In the genomic region with DNA sequence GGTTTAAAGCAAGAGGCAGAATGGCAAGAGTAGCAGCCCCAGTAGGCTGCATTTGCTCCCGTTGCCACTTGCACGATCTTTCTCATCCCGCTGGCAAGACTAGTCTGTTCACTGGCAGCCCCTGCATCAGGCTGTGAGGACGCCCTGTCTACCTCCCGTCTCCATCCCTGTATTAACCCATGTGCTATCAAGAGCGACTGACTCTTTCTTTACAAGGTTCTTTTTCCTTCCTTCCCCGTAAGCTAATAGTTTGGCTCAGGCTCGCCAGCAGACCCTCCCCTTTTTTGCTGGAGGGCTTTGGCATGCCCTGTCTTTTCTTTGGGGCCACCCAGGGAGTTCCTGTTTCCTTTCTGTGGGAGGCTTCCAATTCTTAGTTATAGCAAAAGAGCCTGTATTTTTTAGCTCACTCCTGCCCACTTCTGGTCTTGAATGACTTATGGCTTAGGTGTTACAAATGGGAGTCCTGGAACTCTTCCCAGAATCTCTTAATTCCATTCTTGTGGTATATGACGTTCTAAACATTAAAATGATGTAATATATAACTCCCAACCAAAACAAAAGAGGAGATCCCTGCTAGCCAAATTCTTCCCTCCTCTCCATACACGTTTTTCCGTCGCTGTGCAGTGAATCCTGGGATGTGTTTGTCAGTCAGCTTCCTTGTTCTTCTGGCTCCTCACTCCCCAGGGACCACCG, we compare ENCODE assay signal across 8 cellular contexts.
DNase-seq lines count a peak whose midpoint lies in the region; ATAC-seq and TF ChIP-seq lines count a peak whose summit lies in the region.

No MANE protein-coding gene starts in this region.

- H3K27me3 Mint-ChIP-seq in activated CD8-positive, alpha-beta T cell treated with anti-CD3 and anti-CD28 coated beads, Interleukin-2, amount 10 ng/mL, durations not matched to agents 7 days and 5 days (ENCODE audit: low read depth): no peaks in the 10 kb centered on the region
- no peaks in the 10 kb centered on the region for H3K27me3 Mint-ChIP-seq in stimulated activated memory B cell treated with anti-CD40 and anti-IgM and Interleukin-4, amounts not matched to agents 10 μg/mL and 1 μg/mL and 100 μg/mL, for 72 hours

- POLR2A ChIA-PET in activated CD8-positive, alpha-beta T cell treated with anti-CD3 and anti-CD28 coated beads, Interleukin-2, amount 10 ng/mL, durations not matched to agents 7 days and 5 days (lab: Charles Lee): interaction anchor here (0.9 to 2.2 kb wide), 5 partner anchors 10 to 150 kb away, joined by 3 to 10 read pairs (median 3); partner anchors contain the start of gene PRKCH

- CTCF ChIA-PET in activated CD8-positive, alpha-beta T cell treated with anti-CD3 and anti-CD28 coated beads, Interleukin-2, amount 10 ng/mL, durations not matched to agents 7 days and 5 days (lab: Charles Lee): interaction anchor here (1.2 to 12.3 kb wide), 12 partner anchors 8 to 367 kb away, joined by 3 to 136 read pairs (median 5); no protein-coding TSS in a partner anchor

- H3K4me3 ChIP-seq in heart right ventricle: peak overlapping the region in 4 of 10 donors; percentile 3 to 34 (median 22)

- no peaks in the 10 kb centered on the region for H3K27me3 ChIP-seq in heart right ventricle

- peak overlapping the region; percentile 49 to 97 (median 87) for H3K27ac ChIP-seq in heart right ventricle

- H3K9me3 ChIP-seq in heart right ventricle: no peaks in the 10 kb centered on the region

- peaks cover 87% of the 10 kb centered on the region for H3K36me3 Mint-ChIP-seq in activated CD8-positive, alpha-beta T cell treated with anti-CD3 and anti-CD28 coated beads, Interleukin-2, amount 10 ng/mL, durations not matched to agents 7 days and 5 days (ENCODE audit: low read depth)
- no peaks in the 10 kb centered on the region for H3K36me3 Mint-ChIP-seq in stimulated activated memory B cell treated with anti-CD40 and anti-IgM and Interleukin-4, amounts not matched to agents 10 μg/mL and 1 μg/mL and 100 μg/mL, for 72 hours

- peak overlapping the region; percentile 79 for H3K4me3 Mint-ChIP-seq in activated CD8-positive, alpha-beta T cell treated with anti-CD3 and anti-CD28 coated beads, Interleukin-2, amount 10 ng/mL, durations not matched to agents 7 days and 5 days
- H3K4me3 Mint-ChIP-seq in stimulated activated memory B cell treated with anti-CD40 and anti-IgM and Interleukin-4, amounts not matched to agents 10 μg/mL and 1 μg/mL and 100 μg/mL, for 72 hours: no peak overlapping the region

- 10 to 13% methylated on average over 13 of the region's 13 CpGs for WGBS in heart right ventricle, 2 donors

- H3K27ac Mint-ChIP-seq in activated CD8-positive, alpha-beta T cell treated with anti-CD3 and anti-CD28 coated beads, Interleukin-2, amount 10 ng/mL, durations not matched to agents 7 days and 5 days: peak overlapping the region; percentile 96
- peak overlapping the region; percentile 76 for H3K27ac Mint-ChIP-seq in stimulated activated memory B cell treated with anti-CD40 and anti-IgM and Interleukin-4, amounts not matched to agents 10 μg/mL and 1 μg/mL and 100 μg/mL, for 72 hours

- ATAC-seq in activated CD8-positive, alpha-beta T cell treated with anti-CD3 and anti-CD28 coated beads, Interleukin-2, amount 10 ng/mL, durations not matched to agents 7 days and 5 days: no peak
- ATAC-seq in heart right ventricle (peak in 7 of 8 donors; percentile 2 to 51 (median 36)), GM21723 (IDR thresholded peaks at IDR 0.05; ENCODE audit: unreplicated experiment) (no peak)
- no peak for ATAC-seq in stimulated activated memory B cell treated with anti-CD40 and anti-IgM and Interleukin-4, amounts not matched to agents 10 μg/mL and 1 μg/mL and 100 μg/mL, for 72 hours

- TF ChIP-seq CTCF in heart right ventricle (IDR thresholded peaks at IDR 0.05): peak in 6 of 9 donors; percentile 38 to 59 (median 48)

- peaks cover 13 to 96% (median 78%) of the 10 kb centered on the region in 9 donors for H3K4me1 ChIP-seq in heart right ventricle

- intact Hi-C loops in heart right ventricle (cut with DNase I): loop anchor here in 8 of 10 donors (5.0 to 10.0 kb wide), 8 partner anchors 54 to 244 kb away; partner anchors contain the start of gene HIF1A (in 2 of the 8)

- DNase-seq in COR-L47 (lab: John Stamatoyannopoulos, UW): peak; percentile 37
- peak; percentile 99 for DNase-seq in LHCN-M2 (ENCODE audit: low read depth)
- no peak for DNase-seq in activated CD8-positive, alpha-beta T cell treated with anti-CD3 and anti-CD28 coated beads, Interleukin-2, amount 10 ng/mL, durations not matched to agents 7 days and 5 days
- DNase-seq in heart right ventricle: peak; percentile 40 to 77
- no peak for DNase-seq in HuH-7 (ENCODE audit: low spot score)
- no peak for DNase-seq in activated CD4-positive, alpha-beta T cell treated with anti-CD3 and anti-CD28 coated beads for 4 hours

- H3K9me3 Mint-ChIP-seq in activated CD8-positive, alpha-beta T cell treated with anti-CD3 and anti-CD28 coated beads, Interleukin-2, amount 10 ng/mL, durations not matched to agents 7 days and 5 days (ENCODE audit: insufficient read depth): no peaks in the 10 kb centered on the region
- no peaks in the 10 kb centered on the region for H3K9me3 Mint-ChIP-seq in stimulated activated memory B cell treated with anti-CD40 and anti-IgM and Interleukin-4, amounts not matched to agents 10 μg/mL and 1 μg/mL and 100 μg/mL, for 72 hours

- H3K4me1 Mint-ChIP-seq in activated CD8-positive, alpha-beta T cell treated with anti-CD3 and anti-CD28 coated beads, Interleukin-2, amount 10 ng/mL, durations not matched to agents 7 days and 5 days (ENCODE audit: low read depth): peaks cover 83% of the 10 kb centered on the region
- peaks cover 48% of the 10 kb centered on the region for H3K4me1 Mint-ChIP-seq in stimulated activated memory B cell treated with anti-CD40 and anti-IgM and Interleukin-4, amounts not matched to agents 10 μg/mL and 1 μg/mL and 100 μg/mL, for 72 hours

- H3K36me3 ChIP-seq in heart right ventricle: no peaks in the 10 kb centered on the region

Comparison
In these comparisons a context has a peak if more than half of its experiments do, and no peak if none do; other contexts are left out.
1. DNase-seq: peak in COR-L47 (single experiment), LHCN-M2 (single experiment) and heart right ventricle (2 of 2); none in activated CD8-positive, alpha-beta T cell treated with anti-CD3 and anti-CD28 coated beads, Interleukin-2, amount 10 ng/mL, durations not matched to agents 7 days and 5 days (single experiment), HuH-7 (single experiment) and activated CD4-positive, alpha-beta T cell treated with anti-CD3 and anti-CD28 coated beads for 4 hours (0 of 2).
2. ATAC-seq: peak in heart right ventricle (7 of 8); none in activated CD8-positive, alpha-beta T cell treated with anti-CD3 and anti-CD28 coated beads, Interleukin-2, amount 10 ng/mL, durations not matched to agents 7 days and 5 days (single experiment), stimulated activated memory B cell treated with anti-CD40 and anti-IgM and Interleukin-4, amounts not matched to agents 10 μg/mL and 1 μg/mL and 100 μg/mL, for 72 hours (single experiment) and GM21723 (single experiment).